Comparison of ENCODE assay signal across 8 cellular contexts in the genomic region with DNA sequence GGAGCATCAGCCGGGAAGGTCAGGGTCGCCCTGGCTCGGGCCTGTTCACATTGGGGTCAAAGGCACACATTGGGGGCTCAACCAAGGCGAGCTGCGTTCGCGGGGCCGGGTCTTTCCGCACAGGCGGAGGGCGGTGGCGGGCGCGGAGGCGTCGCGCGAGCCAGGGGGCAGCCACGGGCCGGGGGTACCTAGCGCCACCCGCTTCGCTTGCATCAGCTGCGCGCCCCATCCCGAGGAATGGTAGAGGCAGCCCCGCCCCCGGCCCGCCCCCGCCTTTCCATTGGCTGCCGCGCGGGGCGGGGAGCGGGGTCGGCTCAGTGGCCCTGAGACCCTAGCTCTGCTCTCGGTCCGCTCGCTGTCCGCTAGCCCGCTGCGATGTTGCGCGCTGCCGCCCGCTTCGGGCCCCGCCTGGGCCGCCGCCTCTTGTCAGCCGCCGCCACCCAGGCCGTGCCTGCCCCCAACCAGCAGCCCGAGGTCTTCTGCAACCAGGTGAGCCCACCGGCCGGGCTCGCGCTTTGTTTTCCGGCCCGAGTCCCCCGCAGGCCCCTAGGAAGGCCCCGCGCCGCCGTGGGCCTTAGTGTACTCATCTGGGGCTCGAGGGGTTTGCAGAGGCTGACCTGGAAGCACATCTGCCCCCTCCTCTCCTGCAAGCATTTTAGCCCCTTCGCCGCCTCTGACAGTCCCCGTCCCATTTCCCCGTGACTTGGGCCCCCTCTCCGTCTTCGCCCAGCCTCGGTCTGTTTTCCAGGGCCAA. TPM values are rescaled to one million over a fixed set of nuclear protein-coding genes. Genes with fewer than 3 reads are reported as not detected.
DNase-seq lines count a peak whose midpoint lies in the region; ATAC-seq and TF ChIP-seq lines count a peak whose summit lies in the region.

A gene (plus strand): TSS at position 326 of the 754 bp plus-strand sequence. CDS start 50 bp downstream, at position 376.

- TF ChIP-seq CTCF in fibroblast of the aortic adventitia (IDR thresholded peaks at IDR 0.05; ENCODE audit: insufficient read depth, low read length) (no peak), natural killer cell (IDR thresholded peaks at IDR 0.05) (no peak)

- H3K9me3 ChIP-seq in CD4-positive, CD25-positive, alpha-beta regulatory T cell (ENCODE audit: control insufficient read depth in 2 of 2, low read length in 2 of 2): no peaks in the 10 kb centered on the region
- no peaks in the 10 kb centered on the region for H3K9me3 ChIP-seq in thymus (ENCODE audit: control insufficient read depth)

- peak in 1 of 2 donors; percentile 27 for ATAC-seq in CD4-positive, CD25-positive, alpha-beta regulatory T cell (ENCODE audit: low read depth in 2 of 2)
- peak; percentile 43 for ATAC-seq in GM21515 (IDR thresholded peaks at IDR 0.05; ENCODE audit: unreplicated experiment)
- ATAC-seq in natural killer cell: peak; percentile 49 to 77 (median 59)
- ATAC-seq in GM18517 (IDR thresholded peaks at IDR 0.05; ENCODE audit: unreplicated experiment): no peak

- peak within 1 kb of the TSS; percentile 49 to 82 (median 66) for H3K4me3 Mint-ChIP-seq in CD4-positive, CD25-positive, alpha-beta regulatory T cell
- H3K4me3 Mint-ChIP-seq in natural killer cell: peak within 1 kb of the TSS; percentile 87

- H3K27me3 ChIP-seq in CD4-positive, CD25-positive, alpha-beta regulatory T cell (ENCODE audit: control insufficient read depth, insufficient read depth, low read length): peaks cover 12% of the 10 kb centered on the region
- H3K27me3 ChIP-seq in thymus (ENCODE audit: control insufficient read depth, insufficient read depth): peaks cover 7% of the 10 kb centered on the region

- peak in 1 of 3 donors; percentile 6 for DNase-seq in CD4-positive, CD25-positive, alpha-beta regulatory T cell
- DNase-seq in NCI-H460 (ENCODE audit: extremely low read depth, low read depth) (peak; percentile 43), fibroblast of the aortic adventitia (ENCODE audit: low read depth) (peak; percentile 47), natural killer cell (no peak)
- DNase-seq in activated T-helper 9 cell treated with anti-CD3 and anti-CD28 coated beads, Interleukin-2, amount 50 U/mL, for 16 hours (ENCODE audit: low read depth): peak; percentile 18

- H3K4me1 Mint-ChIP-seq in CD4-positive, CD25-positive, alpha-beta regulatory T cell: peaks cover 0 to 12% (median 9%) of the 10 kb centered on the region in 4 donors
- H3K4me1 Mint-ChIP-seq in natural killer cell: peaks cover 17 to 21% of the 10 kb centered on the region in 2 donors

- H3K36me3 Mint-ChIP-seq in CD4-positive, CD25-positive, alpha-beta regulatory T cell: peaks cover 4% of the 10 kb centered on the region
- H3K36me3 Mint-ChIP-seq in natural killer cell: no peaks in the 10 kb centered on the region

- no peak within 1 kb of the TSS for H3K4me3 ChIP-seq in CD4-positive, CD25-positive, alpha-beta regulatory T cell (ENCODE audit: low read depth, low read length)
- peak within 1 kb of the TSS; percentile 77 for H3K4me3 ChIP-seq in fibroblast of the aortic adventitia (ENCODE audit: low read depth, low read length)
- H3K4me3 ChIP-seq in thymus (ENCODE audit: low read length): peak within 1 kb of the TSS; percentile 53

- peak within 1 kb of the TSS in 1 of 3 donors; percentile 46 for H3K27ac Mint-ChIP-seq in CD4-positive, CD25-positive, alpha-beta regulatory T cell
- peak within 1 kb of the TSS in 1 of 2 donors; percentile 27 for H3K27ac Mint-ChIP-seq in natural killer cell

- peaks cover 43% of the 10 kb centered on the region for H3K27me3 Mint-ChIP-seq in CD4-positive, CD25-positive, alpha-beta regulatory T cell
- peaks cover 35 to 39% of the 10 kb centered on the region in 2 donors for H3K27me3 Mint-ChIP-seq in natural killer cell (ENCODE audit: low read depth in 2 of 2)

- WGBS in thymus: 1% methylated on average over 73 of the region's 73 CpGs

- H3K36me3 ChIP-seq in CD4-positive, CD25-positive, alpha-beta regulatory T cell (ENCODE audit: control insufficient read depth, insufficient read depth, low read length): no peaks in the 10 kb centered on the region
- H3K36me3 ChIP-seq in thymus (ENCODE audit: control insufficient read depth, insufficient read depth): no peaks in the 10 kb centered on the region

- H3K4me1 ChIP-seq in CD4-positive, CD25-positive, alpha-beta regulatory T cell (ENCODE audit: control insufficient read depth, insufficient read depth, low read length, poor library complexity, severe bottlenecking): peaks cover 14% of the 10 kb centered on the region
- H3K4me1 ChIP-seq in thymus (ENCODE audit: control insufficient read depth, insufficient read depth, low read length): peaks cover 9% of the 10 kb centered on the region

- intact Hi-C loops in natural killer cell (cut with micrococcal nuclease): no loop called here

- H3K9me3 Mint-ChIP-seq in CD4-positive, CD25-positive, alpha-beta regulatory T cell: peaks cover 0 to 3% (median 0%) of the 10 kb centered on the region in 7 donors
- no peaks in the 10 kb centered on the region for H3K9me3 Mint-ChIP-seq in natural killer cell

- H3K27ac ChIP-seq in CD4-positive, CD25-positive, alpha-beta regulatory T cell (ENCODE audit: insufficient read depth, low read length, poor library complexity, severe bottlenecking): no peak within 1 kb of the TSS
- peak within 1 kb of the TSS; percentile 52 for H3K27ac ChIP-seq in thymus (ENCODE audit: low read depth)

RNA-seq across cellular contexts. Expression of the gene that starts here (rescaled TPM):
- 1.7 TPM for total RNA-seq in CD4-positive, CD25-positive, alpha-beta regulatory T cell
- polyA plus RNA-seq in CD4-positive, CD25-positive, alpha-beta regulatory T cell: under 1 TPM; 0.02 to 0.64 (median 0.19) TPM
- 14.9 and 18.8 TPM in 2 replicates for total RNA-seq in NCI-H460 (2014; rRNA removed; shearing (Covaris generic))
- polyA plus RNA-seq in NCI-H460 (2014; cell fraction: nucleus; rRNA removed): 4.7 and 15.4 TPM in 2 replicates
- total RNA-seq in fibroblast of the aortic adventitia (ENCODE audit: low replicate concordance) (23.1 and 40.9 TPM in 2 replicates), natural killer cell (1 to 10 TPM; 2.6 to 8.2 (median 3.8) TPM)
- polyA plus RNA-seq in thymus: 43.9 TPM

Comparison
In these comparisons a context has a peak if more than half of its experiments do, and no peak if none do; other contexts are left out.
1. RNA of the gene that starts here (polyA plus RNA-seq): 43.9 TPM in thymus (single experiment); 0.02 to 0.64 TPM in CD4-positive, CD25-positive, alpha-beta regulatory T cell; every median in the first group is over 10 times any median in the second.